ENCODE assay signal across 9 cellular contexts in genomic region chr21:25039461-25040380, GRCh38.
DNase-seq lines count a peak whose midpoint lies in the region; ATAC-seq, FAIRE-seq and TF ChIP-seq lines count a peak whose summit lies in the region.
"Had no signal": no experiment of that assay in that cellular context is flagged by ENCODE, and none has a peak within 500 bp of the region (broad histone marks: within the 10 kb centered on the region; RNA-seq: fewer than 3 reads in every experiment).

No MANE protein-coding gene starts in this region.

- no peaks in the 10 kb centered on the region for H3K9me2 ChIP-seq in Loucy (replicated peaks; ENCODE audit: low read depth, low read length)

- peak; percentile 36 for TF ChIP-seq CTCF in Loucy (conservative IDR thresholded peaks at IDR 0.05; ENCODE audit: low read length)
- peak; percentile 36 to 56 (median 36) for TF ChIP-seq CTCF in nephron (IDR thresholded peaks at IDR 0.05; ENCODE audit: unreplicated experiment in 3 of 3)

- peak overlapping the region; percentile 19 to 69 (median 69) for H3K4me3 Mint-ChIP-seq in nephron
- H3K4me3 Mint-ChIP-seq in activated T-cell treated with anti-CD3 and anti-CD28 coated beads, Interleukin-2, amount 50 U/mL, for 72 hours = no peak overlapping the region

- H3K79me2 ChIP-seq in Loucy (ENCODE audit: insufficient read depth, low read length) = no peaks in the 10 kb centered on the region

- no peaks in the 10 kb centered on the region for H3K27me3 ChIP-seq in Loucy (ENCODE audit: insufficient read depth, low read length, poor library complexity, severe bottlenecking)
- H3K27me3 ChIP-seq: neutrophil had no signal

- H3K27ac ChIP-seq in SK-N-MC = no peak overlapping the region
- H3K27ac ChIP-seq: neutrophil had no signal

- H3K36me3 Mint-ChIP-seq in nephron (ENCODE audit: low read depth) = no peaks in the 10 kb centered on the region
- no peaks in the 10 kb centered on the region for H3K36me3 Mint-ChIP-seq in activated T-cell treated with anti-CD3 and anti-CD28 coated beads, Interleukin-2, amount 50 U/mL, for 72 hours (ENCODE audit: insufficient read depth in 2 of 2)

- H3K9me3 ChIP-seq in Loucy (ENCODE audit: insufficient read depth, low read depth, low read length) (no peaks in the 10 kb centered on the region), SK-N-MC (ENCODE audit: low read depth, low read length) (no peaks in the 10 kb centered on the region)
- H3K9me3 ChIP-seq: neutrophil had no signal

- peak; percentile 92 for FAIRE-seq in GM18507 (lab: Jason Lieb, UNC)

- no peaks in the 10 kb centered on the region for H3K9me3 Mint-ChIP-seq in nephron
- no peaks in the 10 kb centered on the region for H3K9me3 Mint-ChIP-seq in activated T-cell treated with anti-CD3 and anti-CD28 coated beads, Interleukin-2, amount 50 U/mL, for 72 hours

- H3K4me1 Mint-ChIP-seq in nephron = peaks cover 7% of the 10 kb centered on the region
- no peaks in the 10 kb centered on the region for H3K4me1 Mint-ChIP-seq in activated T-cell treated with anti-CD3 and anti-CD28 coated beads, Interleukin-2, amount 50 U/mL, for 72 hours (ENCODE audit: low read depth)

- H3K4me2 ChIP-seq in Loucy (ENCODE audit: low read depth, low read length, poor library complexity, severe bottlenecking) = no peak overlapping the region

- H3K4me3 ChIP-seq in Loucy (ENCODE audit: low read length, poor library complexity, severe bottlenecking) (no peak overlapping the region), SK-N-MC (no peak overlapping the region)

- H3K27me3 Mint-ChIP-seq in nephron (ENCODE audit: low read depth) = no peaks in the 10 kb centered on the region
- H3K27me3 Mint-ChIP-seq in activated T-cell treated with anti-CD3 and anti-CD28 coated beads, Interleukin-2, amount 50 U/mL, for 72 hours (ENCODE audit: low read depth) = no peaks in the 10 kb centered on the region

- H4K20me1 ChIP-seq in Loucy (ENCODE audit: insufficient read depth, low read length, poor library complexity, severe bottlenecking) = no peaks in the 10 kb centered on the region

- H3K4me1 ChIP-seq in Loucy (ENCODE audit: insufficient read depth, low read length, poor library complexity, severe bottlenecking) = no peaks in the 10 kb centered on the region

- H3K36me3 ChIP-seq in Loucy (ENCODE audit: insufficient read depth, low read length) = no peaks in the 10 kb centered on the region
- H3K36me3 ChIP-seq in SK-N-MC (ENCODE audit: insufficient read depth, low read length) = no peaks in the 10 kb centered on the region
- H3K36me3 ChIP-seq: neutrophil had no signal

- peak overlapping the region in 2 of 3 experiments; percentile 44 to 48 for H3K27ac Mint-ChIP-seq in nephron
- H3K27ac Mint-ChIP-seq in activated T-cell treated with anti-CD3 and anti-CD28 coated beads, Interleukin-2, amount 50 U/mL, for 72 hours = no peak overlapping the region

- H3F3A ChIP-seq in Loucy (ENCODE audit: low read depth) = no peaks in the 10 kb centered on the region

- peak; percentile 18 for DNase-seq in GM18507 (ENCODE audit: extremely low spot score, insufficient read length, low read depth)
- peak; percentile 34 for DNase-seq in SK-N-MC (ENCODE audit: low read depth, low spot score)
- no peak for DNase-seq in activated T-cell treated with anti-CD3 and anti-CD28 coated beads, Interleukin-2, amount 50 U/mL, for 72 hours
- DNase-seq in stimulated activated CD4-positive, alpha-beta T cell treated with anti-CD3 and anti-CD28 coated beads, Interleukin-12 subunit alpha, Interleukin-12 subunit beta, amount 100 ng/mL, for 4 hours = no peak
- no peak for DNase-seq in activated CD4-positive, alpha-beta T cell treated with anti-CD3 and anti-CD28 coated beads, Interleukin-2, amount 50 U/mL, for 1 hour

- peak overlapping the region; percentile 69; the same call in 1 of the 2 replicates for H2AFZ ChIP-seq in Loucy (ENCODE audit: low read length)

- peak; percentile 85 for ATAC-seq in HG02588 (IDR thresholded peaks at IDR 0.05; ENCODE audit: unreplicated experiment)
- ATAC-seq in activated T-cell treated with anti-CD3 and anti-CD28 coated beads, Interleukin-2, amount 50 U/mL, for 72 hours (replicated peaks in 1 of 2) = no peak

- H3K9ac ChIP-seq in Loucy (ENCODE audit: low read depth, low read length, poor library complexity, severe bottlenecking) = no peak overlapping the region
- no peak overlapping the region for H3K9ac ChIP-seq in SK-N-MC (ENCODE audit: insufficient read length)

Comparison
In these comparisons a context has a peak if more than half of its experiments do, and no peak if none do; other contexts are left out.
1. DNase-seq: peak in GM18507 (single experiment) and SK-N-MC (single experiment); none in activated T-cell treated with anti-CD3 and anti-CD28 coated beads, Interleukin-2, amount 50 U/mL, for 72 hours (0 of 2), stimulated activated CD4-positive, alpha-beta T cell treated with anti-CD3 and anti-CD28 coated beads, Interleukin-12 subunit alpha, Interleukin-12 subunit beta, amount 100 ng/mL, for 4 hours (single experiment) and activated CD4-positive, alpha-beta T cell treated with anti-CD3 and anti-CD28 coated beads, Interleukin-2, amount 50 U/mL, for 1 hour (single experiment).
2. H3K4me3 Mint-ChIP-seq: peak in nephron (3 of 3); none in activated T-cell treated with anti-CD3 and anti-CD28 coated beads, Interleukin-2, amount 50 U/mL, for 72 hours (0 of 2).